8 cellular contexts compared by ENCODE assay signal in the genomic region with DNA sequence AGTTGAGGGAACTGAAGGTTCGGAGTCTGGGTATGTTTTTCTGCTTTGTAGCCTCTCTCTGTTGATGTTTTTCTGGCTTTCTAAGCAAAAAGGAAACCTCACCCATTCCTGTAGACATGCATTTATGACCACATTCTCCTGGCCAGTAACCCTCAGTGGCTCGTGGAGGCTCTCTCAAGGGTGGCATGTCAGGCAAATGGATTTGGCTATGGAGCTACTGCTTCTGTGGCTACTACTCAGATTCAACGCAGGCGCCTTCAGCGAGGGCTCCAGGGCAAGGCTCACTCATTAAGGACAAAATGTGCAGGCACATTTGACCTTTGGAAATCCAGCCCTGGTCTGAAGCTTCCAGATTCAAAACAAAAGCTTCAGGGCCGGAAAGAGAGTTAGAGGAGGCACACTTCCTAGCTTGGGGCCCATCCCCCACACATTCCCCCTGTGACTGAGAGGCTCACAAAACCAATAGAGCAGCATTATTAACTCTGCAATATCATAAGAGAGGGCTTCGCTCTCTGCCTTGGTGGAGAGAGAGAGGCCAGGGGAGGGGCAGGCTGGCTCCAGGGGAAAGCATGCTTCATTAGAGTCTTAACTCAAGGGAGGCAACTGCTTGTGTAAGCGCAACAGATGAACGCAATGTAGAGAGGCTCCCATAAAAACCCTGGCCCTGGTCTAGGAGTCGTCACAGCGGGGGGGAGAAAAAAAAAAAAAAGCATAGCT. TPM values are rescaled to one million over a fixed set of nuclear protein-coding genes. Genes with fewer than 3 reads are reported as not detected.
DNase-seq lines count a peak whose midpoint lies in the region; ATAC-seq and TF ChIP-seq lines count a peak whose summit lies in the region.

No MANE protein-coding gene starts in this region.

- peak overlapping the region; percentile 70 to 76 for H3K4me3 Mint-ChIP-seq in CD14-positive monocyte
- H3K4me3 Mint-ChIP-seq in activated CD8-positive, alpha-beta memory T cell treated with anti-CD3 and anti-CD28 coated beads, Interleukin-2, amount 10 ng/mL, durations not matched to agents 7 days and 5 days, result peak overlapping the region; percentile 16
- peak overlapping the region; percentile 46 to 48 (median 48) for H3K4me3 Mint-ChIP-seq in nephron

- H3K27me3 ChIP-seq in esophagus squamous epithelium (no peaks in the 10 kb centered on the region), transverse colon (no peaks in the 10 kb centered on the region)

- TF ChIP-seq POLR2A in esophagus squamous epithelium (IDR thresholded peaks at IDR 0.05) (peak in 2 of 4 donors; percentile 26 to 42), transverse colon (IDR thresholded peaks at IDR 0.05) (peak; percentile 39)

- H3K4me1 ChIP-seq in esophagus squamous epithelium (peaks cover 0 to 67% (median 35%) of the 10 kb centered on the region in 3 donors), transverse colon (peaks cover 20 to 46% (median 26%) of the 10 kb centered on the region in 4 donors)

- no peaks in the 10 kb centered on the region for H3K9me3 ChIP-seq in esophagus squamous epithelium
- no peaks in the 10 kb centered on the region for H3K9me3 ChIP-seq in transverse colon

- H3K27ac ChIP-seq in esophagus squamous epithelium, result peak overlapping the region; percentile 64 to 91 (median 86)
- peak overlapping the region; percentile 74 to 90 (median 86) for H3K27ac ChIP-seq in transverse colon

- H3K36me3 ChIP-seq in esophagus squamous epithelium (peaks cover 0 to 12% (median 0%) of the 10 kb centered on the region in 3 donors), transverse colon (no peaks in the 10 kb centered on the region)

- H3K27me3 Mint-ChIP-seq in CD14-positive monocyte (ENCODE audit: low read depth in 3 of 3), result no peaks in the 10 kb centered on the region
- peaks cover 30% of the 10 kb centered on the region for H3K27me3 Mint-ChIP-seq in activated CD8-positive, alpha-beta memory T cell treated with anti-CD3 and anti-CD28 coated beads, Interleukin-2, amount 10 ng/mL, durations not matched to agents 7 days and 5 days
- H3K27me3 Mint-ChIP-seq in nephron (ENCODE audit: low read depth), result no peaks in the 10 kb centered on the region

- intact Hi-C loops in CD14-positive monocyte (cut with micrococcal nuclease) (loop anchor here in 1 of 2 donors (2.0 to 5.0 kb wide), 2 partner anchors 21 to 94 kb away; partner anchors contain the start of gene KLF7), esophagus squamous epithelium (cut with DNase I) (no loop called here), transverse colon (cut with DNase I; ENCODE audit: low total_unique reads) (loop anchor here (5.0 kb wide), 1 partner anchor 1114 kb away; the partner anchor contains the start of gene IDH1)

- H3K9me3 Mint-ChIP-seq in CD14-positive monocyte (peaks cover 0 to 2% (median 0%) of the 10 kb centered on the region in 7 donors), nephron (no peaks in the 10 kb centered on the region)
- no peaks in the 10 kb centered on the region for H3K9me3 Mint-ChIP-seq in activated CD8-positive, alpha-beta memory T cell treated with anti-CD3 and anti-CD28 coated beads, Interleukin-2, amount 10 ng/mL, durations not matched to agents 7 days and 5 days (ENCODE audit: low read depth)

- CTCF ChIA-PET in activated CD8-positive, alpha-beta memory T cell treated with anti-CD3 and anti-CD28 coated beads, Interleukin-2, amount 10 ng/mL, durations not matched to agents 7 days and 5 days (lab: Charles Lee), result interaction anchor here (3.3 kb wide), 1 partner anchor 22 kb away, joined by 20 read pairs; the partner anchor contains the start of gene KLF7

- H3K4me1 Mint-ChIP-seq in CD14-positive monocyte (peaks cover 79% of the 10 kb centered on the region), nephron (peaks cover 68% of the 10 kb centered on the region)
- H3K4me1 Mint-ChIP-seq in activated CD8-positive, alpha-beta memory T cell treated with anti-CD3 and anti-CD28 coated beads, Interleukin-2, amount 10 ng/mL, durations not matched to agents 7 days and 5 days, result peaks cover 29% of the 10 kb centered on the region

- TF ChIP-seq EP300 in transverse colon (IDR thresholded peaks at IDR 0.05; ENCODE audit: low read depth), result no peak

- peak overlapping the region in 3 of 4 donors; percentile 7 to 53 (median 23) for H3K4me3 ChIP-seq in esophagus squamous epithelium
- peak overlapping the region in 1 of 4 donors; percentile 22 for H3K4me3 ChIP-seq in transverse colon

- peak; percentile 55 for ATAC-seq in GM21825 (IDR thresholded peaks at IDR 0.05; ENCODE audit: unreplicated experiment)
- ATAC-seq in activated CD8-positive, alpha-beta memory T cell treated with anti-CD3 and anti-CD28 coated beads, Interleukin-2, amount 10 ng/mL, durations not matched to agents 7 days and 5 days, result peak; percentile 71

- no peak for TF ChIP-seq CTCF in CD14-positive monocyte (IDR thresholded peaks at IDR 0.05)
- TF ChIP-seq CTCF in esophagus squamous epithelium (IDR thresholded peaks at IDR 0.05), result no peak
- no peak for TF ChIP-seq CTCF in nephron (IDR thresholded peaks at IDR 0.05; ENCODE audit: unreplicated experiment in 3 of 3)
- no peak for TF ChIP-seq CTCF in transverse colon (IDR thresholded peaks at IDR 0.05)

- H3K36me3 Mint-ChIP-seq in CD14-positive monocyte (peaks cover 43 to 50% of the 10 kb centered on the region in 2 donors), nephron (ENCODE audit: low read depth) (peaks cover 25% of the 10 kb centered on the region)
- H3K36me3 Mint-ChIP-seq in activated CD8-positive, alpha-beta memory T cell treated with anti-CD3 and anti-CD28 coated beads, Interleukin-2, amount 10 ng/mL, durations not matched to agents 7 days and 5 days, result peaks cover 4% of the 10 kb centered on the region

- H3K27ac Mint-ChIP-seq in CD14-positive monocyte (peak overlapping the region; percentile 96 to 100 (median 97)), nephron (peak overlapping the region; percentile 77 to 92 (median 89))
- H3K27ac Mint-ChIP-seq in activated CD8-positive, alpha-beta memory T cell treated with anti-CD3 and anti-CD28 coated beads, Interleukin-2, amount 10 ng/mL, durations not matched to agents 7 days and 5 days, result peak overlapping the region; percentile 79

- 54 to 56% methylated on average over 9 to 10 of the region's 11 CpGs for WGBS in esophagus squamous epithelium, 2 donors
- 28 to 47% methylated on average over 5 to 11 of the region's 11 CpGs for WGBS in transverse colon (ENCODE audit: low coverage in 1 of 2), 2 donors

- peak; percentile 60 for DNase-seq in CD14-positive monocyte (ENCODE audit: low spot score)
- DNase-seq in NCI-H1694 treated with DMSO at 0.1 percent for 48 hours (lab: John Stamatoyannopoulos, UW), result peak; percentile 53
- DNase-seq in activated CD8-positive, alpha-beta memory T cell treated with anti-CD3 and anti-CD28 coated beads, Interleukin-2, amount 10 ng/mL, durations not matched to agents 7 days and 5 days, result peak; percentile 59
- DNase-seq in esophagus squamous epithelium (lab: John Stamatoyannopoulos, UW), result peak; percentile 41
- peak; percentile 61 for DNase-seq in transverse colon
- DNase-seq in hepatic stellate cell (ENCODE audit: low spot score), result no peak

- in situ Hi-C loops in transverse colon (cut with MboI; ENCODE audit: low pct_ligation_motif_present in 1 of 4, low pct_unique_long_range_greater_than_20kb in 1 of 4, low sequenced_read_pairs in 3 of 4), result no loop called here

RNA-seq across cellular contexts. Expression of gene KLF7, which starts 22.1 kb away (rescaled TPM):
- 10 to 100 TPM in 1 of 2 donors, 1 to 10 TPM in 1; 9.4 to 10.3 TPM for polyA plus RNA-seq in CD14-positive monocyte
- 1 to 10 TPM; 4.7 to 6.8 TPM for total RNA-seq in activated CD8-positive, alpha-beta memory T cell treated with anti-CD3 and anti-CD28 coated beads, Interleukin-2, amount 10 ng/mL, durations not matched to agents 7 days and 5 days
- 10 to 100 TPM in 3 of 4 donors, 1 to 10 TPM in 1; 6.5 to 24.8 (median 15.2) TPM for total RNA-seq in esophagus squamous epithelium
- total RNA-seq in transverse colon, result 10 to 100 TPM in 1 of 4 donors, 1 to 10 TPM in 3; 6.2 to 43.4 (median 6.8) TPM

Comparison
In these comparisons a context has a peak if more than half of its experiments do, and no peak if none do; other contexts are left out.
1. H3K4me3 Mint-ChIP-seq: peak in every context shown above with its lines; median percentile 73 in CD14-positive monocyte; 48 in nephron; 16 in activated CD8-positive, alpha-beta memory T cell treated with anti-CD3 and anti-CD28 coated beads, Interleukin-2, amount 10 ng/mL, durations not matched to agents 7 days and 5 days.